In genomic region chr6:135851442-135852271, GRCh38 we compare ENCODE assay signal across 8 cellular contexts. TPM values are rescaled to one million over a fixed set of nuclear protein-coding genes. Genes with fewer than 3 reads are reported as not detected.
DNase-seq lines count a peak whose midpoint lies in the region; ATAC-seq and TF ChIP-seq lines count a peak whose summit lies in the region.

PDE7B (plus strand) TSS chr6:135851701.

- H3K4me1 ChIP-seq in BLaER1 treated with 17β-estradiol and CSF1 and Interleukin-3, amounts not matched to agents 10 nM and 100 nM = peaks cover 10 to 33% (median 15%) of the 10 kb centered on the region in 10 experiments
- peaks cover 0 to 3% of the 10 kb centered on the region in 2 donors for H3K4me1 ChIP-seq in ascending aorta
- no peaks in the 10 kb centered on the region for H3K4me1 ChIP-seq in parathyroid adenoma

- no peak within 1 kb of the TSS for H2AFZ ChIP-seq in parathyroid adenoma

- no peaks in the 10 kb centered on the region for H3K9me3 ChIP-seq in BLaER1 treated with 17β-estradiol and CSF1 and Interleukin-3, amounts not matched to agents 10 nM and 100 nM (replicated peaks in 1 of 11)
- H3K9me3 ChIP-seq in ascending aorta = no peaks in the 10 kb centered on the region
- no peaks in the 10 kb centered on the region for H3K9me3 ChIP-seq in parathyroid adenoma (ENCODE audit: control insufficient read depth, low read length)

- intact Hi-C loops in ascending aorta (cut with DNase I) = no loop called here
- intact Hi-C loops in cardiac septum (cut with DNase I) = no loop called here

- H3K9ac ChIP-seq in BLaER1 treated with 17β-estradiol and CSF1 and Interleukin-3, amounts not matched to agents 10 nM and 100 nM = peak within 1 kb of the TSS in 5 of 11 experiments; percentile 3 to 85 (median 71); a peak in 7 of 22 replicates
- H3K9ac ChIP-seq in parathyroid adenoma = no peak within 1 kb of the TSS

- peak within 1 kb of the TSS; percentile 31 to 93 (median 59) for H3K4me2 ChIP-seq in BLaER1 treated with 17β-estradiol and CSF1 and Interleukin-3, amounts not matched to agents 10 nM and 100 nM
- peak within 1 kb of the TSS; percentile 6 for H3K4me2 ChIP-seq in parathyroid adenoma (ENCODE audit: low read length)

- H3K27ac ChIP-seq in BLaER1 treated with 17β-estradiol and CSF1 and Interleukin-3, amounts not matched to agents 10 nM and 100 nM = peak within 1 kb of the TSS in 6 of 11 experiments; percentile 15 to 90 (median 58); a peak in 9 of 22 replicates
- H3K27ac ChIP-seq in ascending aorta (no peak within 1 kb of the TSS), parathyroid adenoma (no peak within 1 kb of the TSS)

- TF ChIP-seq CTCF in ascending aorta (IDR thresholded peaks at IDR 0.05) (no peak), parathyroid adenoma (IDR thresholded peaks at IDR 0.05) (no peak)

- peak; percentile 94 for ATAC-seq in GM19328 (IDR thresholded peaks at IDR 0.05; ENCODE audit: unreplicated experiment)
- ATAC-seq in HG03439 (IDR thresholded peaks at IDR 0.05; ENCODE audit: unreplicated experiment) = peak; percentile 65

- no peaks in the 10 kb centered on the region for H4K20me1 ChIP-seq in BLaER1 treated with 17β-estradiol and CSF1 and Interleukin-3, amounts not matched to agents 10 nM and 100 nM

- H3K27me3 ChIP-seq in BLaER1 treated with 17β-estradiol and CSF1 and Interleukin-3, amounts not matched to agents 10 nM and 100 nM = no peaks in the 10 kb centered on the region
- no peaks in the 10 kb centered on the region for H3K27me3 ChIP-seq in ascending aorta
- H3K27me3 ChIP-seq in parathyroid adenoma (ENCODE audit: control insufficient read depth, insufficient read depth, low read length) = no peaks in the 10 kb centered on the region

- H3K36me3 ChIP-seq in BLaER1 treated with 17β-estradiol and CSF1 and Interleukin-3, amounts not matched to agents 10 nM and 100 nM = no peaks in the 10 kb centered on the region
- H3K36me3 ChIP-seq in ascending aorta (no peaks in the 10 kb centered on the region), parathyroid adenoma (ENCODE audit: control insufficient read depth, insufficient read depth, low read length) (no peaks in the 10 kb centered on the region)

- H3K4me3 ChIP-seq in BLaER1 treated with 17β-estradiol and CSF1 and Interleukin-3, amounts not matched to agents 10 nM and 100 nM = peak within 1 kb of the TSS in 3 of 10 experiments; percentile 42 to 47 (median 43); a peak in 5 of 20 replicates
- H3K4me3 ChIP-seq in ascending aorta (peak within 1 kb of the TSS; percentile 9 to 35), parathyroid adenoma (ENCODE audit: low read depth, low read length) (peak within 1 kb of the TSS; percentile 33)

- no peaks in the 10 kb centered on the region for H3K79me2 ChIP-seq in parathyroid adenoma

- DNase-seq in SHP77 (lab: John Stamatoyannopoulos, UW) = peak; percentile 57 to 86
- peak; percentile 55 to 87 for DNase-seq in ascending aorta (ENCODE audit: low spot score in 2 of 2)
- peak; percentile 87 for DNase-seq in cardiac septum (ENCODE audit: low spot score)
- DNase-seq in middle frontal gyrus (ENCODE audit: extremely low spot score, low spot score) = no peak

RNA-seq across cellular contexts. Expression of gene PDE7B, which starts in this region (rescaled TPM):
- 6.0 TPM for total RNA-seq in ascending aorta
- total RNA-seq in cardiac septum = 4.4 TPM

Comparison
In these comparisons a context has a peak if more than half of its experiments do, and no peak if none do; other contexts are left out.
1. H3K27ac ChIP-seq: peak in BLaER1 treated with 17β-estradiol and CSF1 and Interleukin-3, amounts not matched to agents 10 nM and 100 nM (6 of 11); none in ascending aorta (0 of 2) and parathyroid adenoma (single experiment).